In the genomic region with DNA sequence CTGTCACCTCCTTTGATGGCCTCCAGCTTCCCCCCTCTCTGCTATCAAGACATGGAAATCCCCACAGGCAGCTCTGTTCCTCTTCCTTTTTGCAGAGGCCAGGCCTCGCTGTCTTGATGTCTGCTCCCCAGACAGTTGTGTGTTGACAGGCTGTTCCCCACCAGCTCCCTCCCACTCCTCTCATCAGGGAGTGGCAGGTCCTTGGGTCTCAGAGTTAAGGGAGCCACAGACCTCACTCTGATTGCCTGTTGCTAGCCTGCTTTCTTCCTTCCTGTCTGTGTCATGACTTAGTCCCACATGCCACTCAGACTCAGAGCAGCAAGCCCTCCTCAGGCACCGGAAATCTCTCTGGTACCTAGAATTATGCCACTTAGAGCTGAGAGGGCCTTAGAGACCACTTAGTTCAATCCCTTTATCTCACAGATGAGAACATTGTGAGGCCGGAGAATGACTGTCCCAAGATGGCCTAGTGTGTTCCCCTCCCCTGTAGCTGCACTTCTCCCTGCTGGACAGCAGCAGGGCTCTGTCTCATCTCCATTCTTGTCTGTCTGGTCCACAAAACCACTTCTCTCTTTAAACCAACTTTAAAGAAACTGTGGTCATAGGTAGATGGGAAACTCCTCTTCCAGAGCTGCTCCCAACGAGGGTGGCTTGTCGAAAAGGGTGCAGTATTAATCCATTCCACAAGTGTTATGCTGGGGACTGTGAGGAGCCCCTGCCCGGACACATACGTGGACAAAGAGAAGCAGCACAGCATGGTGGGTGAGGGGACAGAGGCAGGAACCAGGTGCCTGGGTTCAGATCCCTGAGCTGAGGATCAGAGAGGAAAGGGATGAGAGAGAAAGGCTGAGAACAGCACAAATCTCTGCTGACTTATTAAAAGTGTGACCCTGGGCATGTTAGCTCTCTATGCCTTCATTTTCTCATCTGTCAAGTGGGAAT, we compare ENCODE assay signal across 8 cellular contexts. TPM values are rescaled to one million over a fixed set of nuclear protein-coding genes. Genes with fewer than 3 reads are reported as not detected.
DNase-seq lines count a peak whose midpoint lies in the region; ATAC-seq and TF ChIP-seq lines count a peak whose summit lies in the region.

No MANE protein-coding gene starts in this region.

- peaks cover 0 to 28% (median 19%) of the 10 kb centered on the region in 3 donors for H3K36me3 Mint-ChIP-seq in naive thymus-derived CD8-positive, alpha-beta T cell

- no peaks in the 10 kb centered on the region for H3K4me1 ChIP-seq in HAP-1

- POLR2A ChIA-PET in naive thymus-derived CD8-positive, alpha-beta T cell (lab: Charles Lee) = interaction anchor here (1.4 to 5.7 kb wide), 7 partner anchors 10 to 350 kb away, joined by 4 to 41 read pairs (median 7); a partner anchor contains a TSS

- peak overlapping the region; percentile 93 to 99 (median 96) for H3K27ac Mint-ChIP-seq in naive thymus-derived CD8-positive, alpha-beta T cell

- peak; percentile 48 for DNase-seq in activated gamma-delta T cell treated with anti-CD3 and anti-CD28 coated beads, Interleukin-2, amount 50 U/mL, for 16 hours (ENCODE audit: low read depth)
- DNase-seq in naive thymus-derived CD8-positive, alpha-beta T cell = peak; percentile 37 to 80 (median 65)
- no peak for DNase-seq in SW480 (ENCODE audit: low spot score)
- DNase-seq in kidney tubule cell (ENCODE audit: low spot score) = no peak
- no peak for DNase-seq in HAP-1 (ENCODE audit: low spot score in 2 of 2)

- H3K27me3 ChIP-seq in HAP-1 (ENCODE audit: low read depth) = no peaks in the 10 kb centered on the region

- H3K4me3 ChIP-seq in HAP-1 = no peak overlapping the region

- H3K9me3 ChIP-seq in HAP-1 = no peaks in the 10 kb centered on the region

- H3K36me3 ChIP-seq in HAP-1 (replicated peaks) = no peaks in the 10 kb centered on the region

- peak; percentile 50 for ATAC-seq in HG02943 (IDR thresholded peaks at IDR 0.05; ENCODE audit: low read depth, unreplicated experiment)
- ATAC-seq in naive thymus-derived CD8-positive, alpha-beta T cell = peak; percentile 69 to 71

- TF ChIP-seq POLR2A in GM18951 (IDR thresholded peaks at IDR 0.05; ENCODE audit: extremely low read depth, insufficient read depth, insufficient read length) (peak; percentile 28), Raji (IDR thresholded peaks at IDR 0.05; ENCODE audit: insufficient read depth, low read depth, low read length) (peak; percentile 41; the same call in 1 of the 2 replicates)

- H3K4me1 Mint-ChIP-seq in naive thymus-derived CD8-positive, alpha-beta T cell = peaks cover 36 to 74% (median 69%) of the 10 kb centered on the region in 4 donors

- peak overlapping the region; percentile 55 to 90 (median 83) for H3K4me3 Mint-ChIP-seq in naive thymus-derived CD8-positive, alpha-beta T cell

- H3K27me3 Mint-ChIP-seq in naive thymus-derived CD8-positive, alpha-beta T cell = no peaks in the 10 kb centered on the region

- in situ Hi-C loops in GM18951 (cut with MboI; ENCODE audit: low sequenced_read_pairs, unreplicated experiment) (no loop called here), HAP-1 (cut with MboI; ENCODE audit: low sequenced_read_pairs) (no loop called here)

- H3K9me3 Mint-ChIP-seq in naive thymus-derived CD8-positive, alpha-beta T cell = no peaks in the 10 kb centered on the region

RNA-seq across cellular contexts. Expression of a gene that starts 4.2 kb away (rescaled TPM):
- 10 to 100 TPM; 24.9 to 28.0 TPM for total RNA-seq in naive thymus-derived CD8-positive, alpha-beta T cell
- polyA plus RNA-seq in naive thymus-derived CD8-positive, alpha-beta T cell = 10 to 100 TPM in 2 of 3 donors, 1 to 10 TPM in 1; 4.3 to 14.2 (median 10.6) TPM

Comparison
In these comparisons a context has a peak if more than half of its experiments do, and no peak if none do; other contexts are left out.
1. DNase-seq: peak in activated gamma-delta T cell treated with anti-CD3 and anti-CD28 coated beads, Interleukin-2, amount 50 U/mL, for 16 hours (single experiment) and naive thymus-derived CD8-positive, alpha-beta T cell (10 of 10); none in SW480 (single experiment), kidney tubule cell (single experiment) and HAP-1 (0 of 2).